22 cellular contexts compared by ENCODE assay signal in the genomic region with DNA sequence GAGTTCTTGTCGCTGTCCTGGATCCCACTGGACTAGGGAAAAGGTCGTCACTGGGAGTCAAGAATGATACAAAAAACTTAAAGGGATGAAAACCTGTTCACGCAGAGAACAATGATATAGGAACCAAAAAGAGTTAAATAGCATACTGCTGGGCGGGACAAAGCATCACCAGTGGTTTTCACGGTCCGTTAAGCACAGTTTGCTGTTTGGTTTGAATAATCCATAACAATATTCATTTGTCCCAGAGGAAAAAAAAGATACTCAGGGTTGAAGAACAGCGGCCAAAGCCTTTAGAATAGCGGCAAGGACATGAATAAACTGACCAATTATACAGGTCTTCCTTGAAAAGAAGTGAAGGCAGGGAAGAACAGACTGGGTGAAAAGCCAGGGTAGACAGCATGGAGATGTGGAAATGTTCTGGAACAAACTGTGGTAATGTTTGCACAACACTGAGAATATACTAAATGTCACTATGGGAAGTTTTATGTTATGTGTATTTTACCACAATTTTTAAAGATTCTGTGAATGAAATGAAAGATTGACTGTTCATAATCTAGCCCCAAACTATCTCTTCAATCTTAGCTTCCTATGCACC.
DNase-seq lines count a peak whose midpoint lies in the region; ATAC-seq, FAIRE-seq and TF ChIP-seq lines count a peak whose summit lies in the region.
"Had no signal": no experiment of that assay in that cellular context is flagged by ENCODE, and none has a peak within 500 bp of the region (broad histone marks: within the 10 kb centered on the region; RNA-seq: fewer than 3 reads in every experiment).

No MANE protein-coding gene starts in this region.

- H3K79me2 ChIP-seq in HepG2 (ENCODE audit: insufficient read depth, low read length) = no peaks in the 10 kb centered on the region

- intact Hi-C loops in HepG2 (cut with micrococcal nuclease; ENCODE audit: unreplicated experiment) (no loop called here), colonic mucosa (cut with DNase I) (no loop called here)
- intact Hi-C loops in activated CD4-positive, alpha-beta T cell treated with anti-CD3 and anti-CD28 coated beads, Interleukin-2, amount 10 ng/mL, durations not matched to agents 24 days and 14 days (cut with micrococcal nuclease) = no loop called here

- ATAC-seq in HepG2 = no peak
- ATAC-seq: GM23338; pancreas; stimulated activated naive CD8-positive, alpha-beta T cell treated with anti-CD3 and anti-CD28 coated beads, Interleukin-15, amount 100 ng/mL, for 72 hours had no signal

- H3K9ac ChIP-seq in BLaER1 treated with 17β-estradiol and CSF1 and Interleukin-3, amounts not matched to agents 10 nM and 100 nM = peak overlapping the region; percentile 44 to 69 (median 63); a peak in 19 of 22 replicates
- H3K9ac ChIP-seq in HepG2 (ENCODE audit: insufficient read depth, low read depth, low read length) (no peak overlapping the region), colonic mucosa (ENCODE audit: low read depth in 2 of 2, low read length in 2 of 2) (no peak overlapping the region)

- DNase-seq in HAP-1 (ENCODE audit: low spot score in 2 of 2) (peak; percentile 66 to 86), NCI-H526 treated with DMSO at 0.1 percent for 48 hours (lab: John Stamatoyannopoulos, UW) (peak; percentile 42), HepG2 (ENCODE audit: low spot score) (no peak), colonic mucosa (no peak), D341Med (ENCODE audit: low spot score) (no peak), H4 (ENCODE audit: low spot score) (no peak)
- DNase-seq in activated CD4-positive, alpha-beta T cell treated with anti-CD3 and anti-CD28 coated beads, Interleukin-2, amount 10 ng/mL, durations not matched to agents 24 days and 14 days = no peak
- DNase-seq: activated CD4-positive, alpha-beta T cell treated with anti-CD3 and anti-CD28 coated beads for 1 hour; activated naive CD8-positive, alpha-beta T cell treated with anti-CD3 and anti-CD28 coated beads for 36 hours; Calu3; foreskin melanocyte; mesenchymal stem cell; naive B cell; pancreas; RPMI8226; stimulated activated naive CD8-positive, alpha-beta T cell treated with anti-CD3 and anti-CD28 coated beads, Interleukin-15, amount 100 ng/mL, for 72 hours; trophoblast cell had no signal

- H3K36me3 Mint-ChIP-seq in activated CD4-positive, alpha-beta T cell treated with anti-CD3 and anti-CD28 coated beads, Interleukin-2, amount 10 ng/mL, durations not matched to agents 24 days and 14 days (ENCODE audit: low read depth) = peaks cover 44% of the 10 kb centered on the region

- FAIRE-seq in HepG2 (lab: Jason Lieb, UNC) = no peak
- FAIRE-seq: endothelial cell of umbilical vein, pancreas had no signal

- no peak for TF ChIP-seq RAD21 in HepG2 (CRISPR knock-in tag; IDR thresholded peaks at IDR 0.05)

- no peaks in the 10 kb centered on the region for H4K20me1 ChIP-seq in BLaER1 treated with 17β-estradiol and CSF1 and Interleukin-3, amounts not matched to agents 10 nM and 100 nM
- no peaks in the 10 kb centered on the region for H4K20me1 ChIP-seq in HepG2 (ENCODE audit: insufficient read depth, low read length)

- no peak overlapping the region for H3K27ac Mint-ChIP-seq in activated CD4-positive, alpha-beta T cell treated with anti-CD3 and anti-CD28 coated beads, Interleukin-2, amount 10 ng/mL, durations not matched to agents 24 days and 14 days
- H3K27ac Mint-ChIP-seq: activated naive CD8-positive, alpha-beta T cell treated with anti-CD3 and anti-CD28 coated beads for 36 hours; activated T-helper 1 cell treated with anti-CD3 and anti-CD28 coated beads, Interleukin-12 subunit alpha, Interleukin-12 subunit beta, Interleukin-2, Interleukin-4 antibody, amounts not matched to agents 30 ng/mL and 10 ng/mL and 1 ng/mL, durations not matched to agents 14 hours and 24 hours and 36 hours; GM23338; stimulated activated naive CD8-positive, alpha-beta T cell treated with anti-CD3 and anti-CD28 coated beads, Interleukin-15, amount 100 ng/mL, for 72 hours had no signal

- CTCF ChIA-PET in HepG2 (lab: Yijun Ruan, JAX; ENCODE audit: low intra/inter-chr PET ratio, low total read pairs) = no interaction called here

- peaks cover 68 to 77% (median 71%) of the 10 kb centered on the region in 11 experiments for H3K36me3 ChIP-seq in BLaER1 treated with 17β-estradiol and CSF1 and Interleukin-3, amounts not matched to agents 10 nM and 100 nM
- H3K36me3 ChIP-seq in HAP-1 (replicated peaks) (peaks cover 54% of the 10 kb centered on the region), HepG2 (replicated peaks in 1 of 2; ENCODE audit: control insufficient read depth in 1 of 2, insufficient read depth in 2 of 2, low read length in 2 of 2) (peaks cover 34 to 77% of the 10 kb centered on the region in 2 experiments), colonic mucosa (peaks cover 8% of the 10 kb centered on the region)

- peaks cover 0 to 18% (median 11%) of the 10 kb centered on the region in 11 experiments; a peak in 17 of 22 replicates for H3K9me3 ChIP-seq in BLaER1 treated with 17β-estradiol and CSF1 and Interleukin-3, amounts not matched to agents 10 nM and 100 nM (replicated peaks in 1 of 11)
- H3K9me3 ChIP-seq in HAP-1 (no peaks in the 10 kb centered on the region), HepG2 (ENCODE audit: low read length) (no peaks in the 10 kb centered on the region), colonic mucosa (no peaks in the 10 kb centered on the region)
- H3K9me3 ChIP-seq: breast epithelium, pancreas had no signal

- H3K4me3 ChIP-seq in BLaER1 treated with 17β-estradiol and CSF1 and Interleukin-3, amounts not matched to agents 10 nM and 100 nM = peak overlapping the region in 7 of 10 experiments; percentile 1 to 31 (median 29); a peak in 7 of 20 replicates
- H3K4me3 ChIP-seq in HAP-1 (no peak overlapping the region), HepG2 (replicated peaks in 1 of 3; ENCODE audit: insufficient read depth in 1 of 3, low read depth in 2 of 3, low read length in 3 of 3) (no peak overlapping the region), colonic mucosa (no peak overlapping the region)
- H3K4me3 ChIP-seq: breast epithelium, GM23338, pancreas had no signal

- no peaks in the 10 kb centered on the region for H3K27me3 Mint-ChIP-seq in activated CD4-positive, alpha-beta T cell treated with anti-CD3 and anti-CD28 coated beads, Interleukin-2, amount 10 ng/mL, durations not matched to agents 24 days and 14 days
- H3K27me3 Mint-ChIP-seq: activated naive CD8-positive, alpha-beta T cell treated with anti-CD3 and anti-CD28 coated beads for 36 hours; naive B cell; stimulated activated naive CD8-positive, alpha-beta T cell treated with anti-CD3 and anti-CD28 coated beads, Interleukin-15, amount 100 ng/mL, for 72 hours had no signal

- H2AFZ ChIP-seq in HepG2 (ENCODE audit: low read length) = no peak overlapping the region
- H2AFZ ChIP-seq: GM23338 had no signal

- peaks cover 33 to 65% (median 47%) of the 10 kb centered on the region in 10 experiments for H3K4me1 ChIP-seq in BLaER1 treated with 17β-estradiol and CSF1 and Interleukin-3, amounts not matched to agents 10 nM and 100 nM
- peaks cover 13% of the 10 kb centered on the region for H3K4me1 ChIP-seq in HAP-1
- peaks cover 28% of the 10 kb centered on the region for H3K4me1 ChIP-seq in HepG2 (ENCODE audit: insufficient read depth, low read length)
- H3K4me1 ChIP-seq in colonic mucosa = no peaks in the 10 kb centered on the region

- H3K4me1 Mint-ChIP-seq in activated CD4-positive, alpha-beta T cell treated with anti-CD3 and anti-CD28 coated beads, Interleukin-2, amount 10 ng/mL, durations not matched to agents 24 days and 14 days = no peaks in the 10 kb centered on the region
- H3K4me1 Mint-ChIP-seq: activated naive CD8-positive, alpha-beta T cell treated with anti-CD3 and anti-CD28 coated beads for 36 hours; GM23338; stimulated activated naive CD8-positive, alpha-beta T cell treated with anti-CD3 and anti-CD28 coated beads, Interleukin-15, amount 100 ng/mL, for 72 hours had no signal

- TF ChIP-seq EP300 in HepG2 (IDR thresholded peaks at IDR 0.05; ENCODE audit: low read depth in 2 of 2, low read length in 2 of 2) = no peak
- no peak for TF ChIP-seq EP300 in HepG2 (CRISPR knock-in tag; IDR thresholded peaks at IDR 0.05; ENCODE audit: borderline replicate concordance)

- 97% methylated on average over 8 of the region's 8 CpGs for WGBS in HepG2 (ENCODE audit: low lambda C conversion rate)

- H3K9me3 Mint-ChIP-seq in activated CD4-positive, alpha-beta T cell treated with anti-CD3 and anti-CD28 coated beads, Interleukin-2, amount 10 ng/mL, durations not matched to agents 24 days and 14 days = no peaks in the 10 kb centered on the region
- H3K9me3 Mint-ChIP-seq: activated naive CD8-positive, alpha-beta T cell treated with anti-CD3 and anti-CD28 coated beads for 36 hours; activated T-helper 1 cell treated with anti-CD3 and anti-CD28 coated beads, Interleukin-12 subunit alpha, Interleukin-12 subunit beta, Interleukin-2, Interleukin-4 antibody, amounts not matched to agents 30 ng/mL and 10 ng/mL and 1 ng/mL, durations not matched to agents 14 hours and 24 hours and 36 hours; GM23338; naive B cell; stimulated activated naive CD8-positive, alpha-beta T cell treated with anti-CD3 and anti-CD28 coated beads, Interleukin-15, amount 100 ng/mL, for 72 hours had no signal

- POLR2A ChIA-PET in HepG2 (lab: Yijun Ruan, JAX) = no interaction called here

- no peak for TF ChIP-seq POLR2A in HepG2 (IDR thresholded peaks at IDR 0.05; ENCODE audit: insufficient read depth in 1 of 2, low read depth in 2 of 2, low read length in 2 of 2)

- in situ Hi-C loops in HAP-1 (cut with MboI; ENCODE audit: low sequenced_read_pairs) (no loop called here), HepG2 (cut with HindIII; ENCODE audit: extremely low pct_ligation_motif_present, low pct_unique_long_range_greater_than_20kb) (no loop called here)

- no peak overlapping the region for H3K4me3 Mint-ChIP-seq in activated CD4-positive, alpha-beta T cell treated with anti-CD3 and anti-CD28 coated beads, Interleukin-2, amount 10 ng/mL, durations not matched to agents 24 days and 14 days
- H3K4me3 Mint-ChIP-seq: activated naive CD8-positive, alpha-beta T cell treated with anti-CD3 and anti-CD28 coated beads for 36 hours; activated T-helper 1 cell treated with anti-CD3 and anti-CD28 coated beads, Interleukin-12 subunit alpha, Interleukin-12 subunit beta, Interleukin-2, Interleukin-4 antibody, amounts not matched to agents 30 ng/mL and 10 ng/mL and 1 ng/mL, durations not matched to agents 14 hours and 24 hours and 36 hours; GM23338; naive B cell; stimulated activated naive CD8-positive, alpha-beta T cell treated with anti-CD3 and anti-CD28 coated beads, Interleukin-15, amount 100 ng/mL, for 72 hours had no signal

- no peaks in the 10 kb centered on the region for H3K27me3 ChIP-seq in BLaER1 treated with 17β-estradiol and CSF1 and Interleukin-3, amounts not matched to agents 10 nM and 100 nM
- H3K27me3 ChIP-seq in HAP-1 (ENCODE audit: low read depth) (no peaks in the 10 kb centered on the region), HepG2 (ENCODE audit: control insufficient read depth in 1 of 2, insufficient read depth in 2 of 2, low read length in 2 of 2) (no peaks in the 10 kb centered on the region), colonic mucosa (no peaks in the 10 kb centered on the region)
- H3K27me3 ChIP-seq: breast epithelium, pancreas had no signal

- no peak for TF ChIP-seq CTCF in HepG2 (CRISPR knock-in tag; IDR thresholded peaks at IDR 0.05)
- no peak for TF ChIP-seq CTCF in colonic mucosa (IDR thresholded peaks at IDR 0.05)

- BruUV-seq in HepG2 (replicated peaks; lab: Mats Ljungman, UMichigan) = no TSS peak

- H3K27ac ChIP-seq in BLaER1 treated with 17β-estradiol and CSF1 and Interleukin-3, amounts not matched to agents 10 nM and 100 nM = peak overlapping the region; percentile 64 to 78 (median 73); a peak in 21 of 22 replicates
- H3K27ac ChIP-seq in HepG2 (ENCODE audit: extremely low read length, insufficient read depth, low read length) (no peak overlapping the region), colonic mucosa (no peak overlapping the region)
- H3K27ac ChIP-seq: pancreas had no signal

- peak overlapping the region; percentile 78 to 92 (median 86) for H3K4me2 ChIP-seq in BLaER1 treated with 17β-estradiol and CSF1 and Interleukin-3, amounts not matched to agents 10 nM and 100 nM
- no peak overlapping the region for H3K4me2 ChIP-seq in HepG2 (ENCODE audit: low read depth, low read length)
- H3K4me2 ChIP-seq: GM23338 had no signal

Comparison
In these comparisons a context has a peak if more than half of its experiments do, and no peak if none do; other contexts are left out.
1. H3K27ac ChIP-seq: peak in BLaER1 treated with 17β-estradiol and CSF1 and Interleukin-3, amounts not matched to agents 10 nM and 100 nM (11 of 11); none in HepG2 (single experiment) and colonic mucosa (single experiment).
2. H3K4me3 ChIP-seq: peak in BLaER1 treated with 17β-estradiol and CSF1 and Interleukin-3, amounts not matched to agents 10 nM and 100 nM (7 of 10); none in HAP-1 (single experiment), HepG2 (0 of 3) and colonic mucosa (single experiment).
3. H3K9ac ChIP-seq: peak in BLaER1 treated with 17β-estradiol and CSF1 and Interleukin-3, amounts not matched to agents 10 nM and 100 nM (11 of 11); none in HepG2 (single experiment) and colonic mucosa (0 of 2).
4. DNase-seq: peak in HAP-1 (2 of 2) and NCI-H526 treated with DMSO at 0.1 percent for 48 hours (single experiment); none in HepG2 (single experiment), colonic mucosa (single experiment), D341Med (single experiment), activated CD4-positive, alpha-beta T cell treated with anti-CD3 and anti-CD28 coated beads, Interleukin-2, amount 10 ng/mL, durations not matched to agents 24 days and 14 days (single experiment) and H4 (single experiment).